Comparison of ENCODE assay signal across 1 cellular context in the genomic region with DNA sequence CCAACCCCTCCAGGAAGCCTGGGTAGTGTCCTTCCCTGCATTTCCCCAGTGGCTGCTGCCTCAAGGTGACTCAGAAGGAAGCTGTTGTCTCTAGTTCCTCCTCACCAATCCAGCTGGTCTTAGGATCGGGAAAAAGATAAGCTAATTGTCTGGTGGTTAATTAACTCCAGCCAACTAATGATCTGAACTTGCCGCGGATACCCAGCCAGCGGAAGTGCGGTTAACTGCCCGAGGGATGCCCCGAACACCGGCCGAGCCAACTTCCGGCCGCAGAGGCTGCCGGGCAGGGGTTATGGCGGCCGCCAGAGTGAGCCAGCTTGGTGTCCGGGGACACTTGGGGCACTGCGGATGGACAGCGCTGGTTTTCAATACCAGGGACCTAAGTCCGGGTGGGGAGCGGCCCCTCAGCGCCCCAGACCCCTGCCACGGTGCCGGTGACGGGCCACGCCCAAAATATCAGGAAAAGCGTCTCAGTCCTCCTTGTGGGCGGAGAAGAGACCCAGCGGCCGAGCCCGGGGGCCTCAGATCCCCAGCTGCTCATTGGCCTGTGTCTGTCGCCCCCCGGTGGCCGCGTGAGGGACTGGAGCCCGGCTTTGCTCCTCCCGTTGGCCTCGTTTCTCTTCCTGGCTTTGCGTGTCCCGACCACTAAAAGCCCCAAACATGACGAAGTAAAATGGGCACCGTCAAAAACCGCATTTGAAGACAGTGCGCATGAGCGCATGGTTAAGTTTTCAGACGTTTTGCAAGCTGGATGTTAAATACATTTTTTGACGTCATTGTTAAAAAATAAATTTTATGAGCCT.
A peak's percentile ranks its signal among the peaks of the same experiment; 100 is the strongest.
TF ChIP-seq lines count a peak whose summit lies in the region.

No MANE protein-coding gene starts in this region.

TF ChIP-seq in K562, 482 proteins besides CTCF, POLR2A, EP300 and RAD21 (continued from another document and continues in another):
- TF ChIP-seq, protein P1, sequence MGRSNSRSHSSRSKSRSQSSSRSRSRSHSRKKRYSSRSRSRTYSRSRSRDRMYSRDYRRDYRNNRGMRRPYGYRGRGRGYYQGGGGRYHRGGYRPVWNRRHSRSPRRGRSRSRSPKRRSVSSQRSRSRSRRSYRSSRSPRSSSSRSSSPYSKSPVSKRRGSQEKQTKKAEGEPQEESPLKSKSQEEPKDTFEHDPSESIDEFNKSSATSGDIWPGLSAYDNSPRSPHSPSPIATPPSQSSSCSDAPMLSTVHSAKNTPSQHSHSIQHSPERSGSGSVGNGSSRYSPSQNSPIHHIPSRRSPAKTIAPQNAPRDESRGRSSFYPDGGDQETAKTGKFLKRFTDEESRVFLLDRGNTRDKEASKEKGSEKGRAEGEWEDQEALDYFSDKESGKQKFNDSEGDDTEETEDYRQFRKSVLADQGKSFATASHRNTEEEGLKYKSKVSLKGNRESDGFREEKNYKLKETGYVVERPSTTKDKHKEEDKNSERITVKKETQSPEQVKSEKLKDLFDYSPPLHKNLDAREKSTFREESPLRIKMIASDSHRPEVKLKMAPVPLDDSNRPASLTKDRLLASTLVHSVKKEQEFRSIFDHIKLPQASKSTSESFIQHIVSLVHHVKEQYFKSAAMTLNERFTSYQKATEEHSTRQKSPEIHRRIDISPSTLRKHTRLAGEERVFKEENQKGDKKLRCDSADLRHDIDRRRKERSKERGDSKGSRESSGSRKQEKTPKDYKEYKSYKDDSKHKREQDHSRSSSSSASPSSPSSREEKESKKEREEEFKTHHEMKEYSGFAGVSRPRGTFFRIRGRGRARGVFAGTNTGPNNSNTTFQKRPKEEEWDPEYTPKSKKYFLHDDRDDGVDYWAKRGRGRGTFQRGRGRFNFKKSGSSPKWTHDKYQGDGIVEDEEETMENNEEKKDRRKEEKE (IDR thresholded peaks at IDR 0.05; ENCODE audit: borderline replicate concordance in 1 of 2, control insufficient read depth in 1 of 2, low read depth in 2 of 2, low read length in 1 of 2): no peak
- peak; percentile 8 for TF ChIP-seq ZFP36 (IDR thresholded peaks at IDR 0.05; ENCODE audit: low read depth, low read length, partially characterized antibody)
- TF ChIP-seq CTBP1 (IDR thresholded peaks at IDR 0.05; ENCODE audit: borderline replicate concordance): peak; percentile 89
- TF ChIP-seq RFX1 (IDR thresholded peaks at IDR 0.05): no peak
- no peak for TF ChIP-seq HDAC6 (IDR thresholded peaks at IDR 0.05; ENCODE audit: low read depth, low read length)
- TF ChIP-seq L3MBTL2 (IDR thresholded peaks at IDR 0.05): peak; percentile 84
- no peak for TF ChIP-seq PURB (CRISPR knock-in tag; IDR thresholded peaks at IDR 0.05; ENCODE audit: low read depth)
- peak; percentile 99 for TF ChIP-seq C11orf30 (IDR thresholded peaks at IDR 0.05; ENCODE audit: low read depth)
- TF ChIP-seq CHCHD3 (CRISPR knock-in tag; IDR thresholded peaks at IDR 0.05): no peak
- peak; percentile 79 for TF ChIP-seq ZKSCAN8 (CRISPR knock-in tag; IDR thresholded peaks at IDR 0.05)
- TF ChIP-seq POLR2AphosphoS2 (IDR thresholded peaks at IDR 0.05; ENCODE audit: low read length): no peak
- TF ChIP-seq, protein P2, sequence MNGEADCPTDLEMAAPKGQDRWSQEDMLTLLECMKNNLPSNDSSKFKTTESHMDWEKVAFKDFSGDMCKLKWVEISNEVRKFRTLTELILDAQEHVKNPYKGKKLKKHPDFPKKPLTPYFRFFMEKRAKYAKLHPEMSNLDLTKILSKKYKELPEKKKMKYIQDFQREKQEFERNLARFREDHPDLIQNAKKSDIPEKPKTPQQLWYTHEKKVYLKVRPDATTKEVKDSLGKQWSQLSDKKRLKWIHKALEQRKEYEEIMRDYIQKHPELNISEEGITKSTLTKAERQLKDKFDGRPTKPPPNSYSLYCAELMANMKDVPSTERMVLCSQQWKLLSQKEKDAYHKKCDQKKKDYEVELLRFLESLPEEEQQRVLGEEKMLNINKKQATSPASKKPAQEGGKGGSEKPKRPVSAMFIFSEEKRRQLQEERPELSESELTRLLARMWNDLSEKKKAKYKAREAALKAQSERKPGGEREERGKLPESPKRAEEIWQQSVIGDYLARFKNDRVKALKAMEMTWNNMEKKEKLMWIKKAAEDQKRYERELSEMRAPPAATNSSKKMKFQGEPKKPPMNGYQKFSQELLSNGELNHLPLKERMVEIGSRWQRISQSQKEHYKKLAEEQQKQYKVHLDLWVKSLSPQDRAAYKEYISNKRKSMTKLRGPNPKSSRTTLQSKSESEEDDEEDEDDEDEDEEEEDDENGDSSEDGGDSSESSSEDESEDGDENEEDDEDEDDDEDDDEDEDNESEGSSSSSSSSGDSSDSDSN (IDR thresholded peaks at IDR 0.05; ENCODE audit: borderline replicate concordance in 1 of 2, low read depth in 2 of 2, low read length in 2 of 2): peak in 1 of 2 experiments; percentile 65; a peak in 1 of 4 replicates
- TF ChIP-seq ZNF324 (CRISPR knock-in tag; IDR thresholded peaks at IDR 0.05): peak; percentile 66; the same call in 1 of the 2 replicates
- peak; percentile 95 for TF ChIP-seq ETV1 (tag; conservative IDR thresholded peaks at IDR 0.05; ENCODE audit: low read depth)
- TF ChIP-seq, protein P3, sequence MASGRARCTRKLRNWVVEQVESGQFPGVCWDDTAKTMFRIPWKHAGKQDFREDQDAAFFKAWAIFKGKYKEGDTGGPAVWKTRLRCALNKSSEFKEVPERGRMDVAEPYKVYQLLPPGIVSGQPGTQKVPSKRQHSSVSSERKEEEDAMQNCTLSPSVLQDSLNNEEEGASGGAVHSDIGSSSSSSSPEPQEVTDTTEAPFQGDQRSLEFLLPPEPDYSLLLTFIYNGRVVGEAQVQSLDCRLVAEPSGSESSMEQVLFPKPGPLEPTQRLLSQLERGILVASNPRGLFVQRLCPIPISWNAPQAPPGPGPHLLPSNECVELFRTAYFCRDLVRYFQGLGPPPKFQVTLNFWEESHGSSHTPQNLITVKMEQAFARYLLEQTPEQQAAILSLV (tag; IDR thresholded peaks at IDR 0.05): no peak
- no peak for TF ChIP-seq ZKSCAN3 (CRISPR knock-in tag; IDR thresholded peaks at IDR 0.05)
- no peak for TF ChIP-seq SMAD1 (IDR thresholded peaks at IDR 0.05; ENCODE audit: low read depth, low read length, partially characterized antibody)
- TF ChIP-seq MAFF (IDR thresholded peaks at IDR 0.05; ENCODE audit: low read length): no peak
- TF ChIP-seq NFE2 (IDR thresholded peaks at IDR 0.05; ENCODE audit: low read depth): peak; percentile 58
- TF ChIP-seq, protein P4, sequence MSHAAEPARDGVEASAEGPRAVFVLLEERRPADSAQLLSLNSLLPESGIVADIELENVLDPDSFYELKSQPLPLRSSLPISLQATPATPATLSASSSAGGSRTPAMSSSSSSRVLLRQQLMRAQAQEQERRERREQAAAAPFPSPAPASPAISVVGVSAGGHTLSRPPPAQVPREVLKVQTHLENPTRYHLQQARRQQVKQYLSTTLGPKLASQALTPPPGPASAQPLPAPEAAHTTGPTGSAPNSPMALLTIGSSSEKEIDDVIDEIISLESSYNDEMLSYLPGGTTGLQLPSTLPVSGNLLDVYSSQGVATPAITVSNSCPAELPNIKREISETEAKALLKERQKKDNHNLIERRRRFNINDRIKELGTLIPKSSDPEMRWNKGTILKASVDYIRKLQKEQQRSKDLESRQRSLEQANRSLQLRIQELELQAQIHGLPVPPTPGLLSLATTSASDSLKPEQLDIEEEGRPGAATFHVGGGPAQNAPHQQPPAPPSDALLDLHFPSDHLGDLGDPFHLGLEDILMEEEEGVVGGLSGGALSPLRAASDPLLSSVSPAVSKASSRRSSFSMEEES (CRISPR knock-in tag; IDR thresholded peaks at IDR 0.05): no peak
- TF ChIP-seq, protein P5, sequence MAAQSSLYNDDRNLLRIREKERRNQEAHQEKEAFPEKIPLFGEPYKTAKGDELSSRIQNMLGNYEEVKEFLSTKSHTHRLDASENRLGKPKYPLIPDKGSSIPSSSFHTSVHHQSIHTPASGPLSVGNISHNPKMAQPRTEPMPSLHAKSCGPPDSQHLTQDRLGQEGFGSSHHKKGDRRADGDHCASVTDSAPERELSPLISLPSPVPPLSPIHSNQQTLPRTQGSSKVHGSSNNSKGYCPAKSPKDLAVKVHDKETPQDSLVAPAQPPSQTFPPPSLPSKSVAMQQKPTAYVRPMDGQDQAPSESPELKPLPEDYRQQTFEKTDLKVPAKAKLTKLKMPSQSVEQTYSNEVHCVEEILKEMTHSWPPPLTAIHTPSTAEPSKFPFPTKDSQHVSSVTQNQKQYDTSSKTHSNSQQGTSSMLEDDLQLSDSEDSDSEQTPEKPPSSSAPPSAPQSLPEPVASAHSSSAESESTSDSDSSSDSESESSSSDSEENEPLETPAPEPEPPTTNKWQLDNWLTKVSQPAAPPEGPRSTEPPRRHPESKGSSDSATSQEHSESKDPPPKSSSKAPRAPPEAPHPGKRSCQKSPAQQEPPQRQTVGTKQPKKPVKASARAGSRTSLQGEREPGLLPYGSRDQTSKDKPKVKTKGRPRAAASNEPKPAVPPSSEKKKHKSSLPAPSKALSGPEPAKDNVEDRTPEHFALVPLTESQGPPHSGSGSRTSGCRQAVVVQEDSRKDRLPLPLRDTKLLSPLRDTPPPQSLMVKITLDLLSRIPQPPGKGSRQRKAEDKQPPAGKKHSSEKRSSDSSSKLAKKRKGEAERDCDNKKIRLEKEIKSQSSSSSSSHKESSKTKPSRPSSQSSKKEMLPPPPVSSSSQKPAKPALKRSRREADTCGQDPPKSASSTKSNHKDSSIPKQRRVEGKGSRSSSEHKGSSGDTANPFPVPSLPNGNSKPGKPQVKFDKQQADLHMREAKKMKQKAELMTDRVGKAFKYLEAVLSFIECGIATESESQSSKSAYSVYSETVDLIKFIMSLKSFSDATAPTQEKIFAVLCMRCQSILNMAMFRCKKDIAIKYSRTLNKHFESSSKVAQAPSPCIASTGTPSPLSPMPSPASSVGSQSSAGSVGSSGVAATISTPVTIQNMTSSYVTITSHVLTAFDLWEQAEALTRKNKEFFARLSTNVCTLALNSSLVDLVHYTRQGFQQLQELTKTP (IDR thresholded peaks at IDR 0.05; ENCODE audit: low read depth in 1 of 2, partially characterized antibody in 2 of 2): peak in 1 of 2 experiments; percentile 87
- peak; percentile 79 for TF ChIP-seq RB1 (IDR thresholded peaks at IDR 0.05; ENCODE audit: low read depth)
- peak; percentile 64 for TF ChIP-seq PML (IDR thresholded peaks at IDR 0.05; ENCODE audit: low read length)
- TF ChIP-seq SAFB2 (IDR thresholded peaks at IDR 0.05; ENCODE audit: borderline replicate concordance, low read depth, low read length, severe bottlenecking): no peak
- no peak for TF ChIP-seq FOS (IDR thresholded peaks at IDR 0.05; ENCODE audit: extremely low read depth, insufficient read length)
- peak; percentile 73 for TF ChIP-seq FOXJ2 (tag; IDR thresholded peaks at IDR 0.05)
- no peak for TF ChIP-seq GABPB2 (CRISPR knock-in tag; conservative IDR thresholded peaks at IDR 0.05)
- TF ChIP-seq HOXB6 (CRISPR knock-in tag; IDR thresholded peaks at IDR 0.05; ENCODE audit: borderline replicate concordance): no peak
- TF ChIP-seq ZC3H8 (IDR thresholded peaks at IDR 0.05): no peak
- no peak for TF ChIP-seq BHLHE40 (IDR thresholded peaks at IDR 0.05; ENCODE audit: low read length)
- no peak for TF ChIP-seq ZZZ3 (IDR thresholded peaks at IDR 0.05)
- TF ChIP-seq DMBX1 (CRISPR knock-in tag; IDR thresholded peaks at IDR 0.05; ENCODE audit: borderline replicate concordance): peak; percentile 95
- no peak for TF ChIP-seq MCM5 (IDR thresholded peaks at IDR 0.05; ENCODE audit: low read depth)
- no peak for TF ChIP-seq ZNF224 (CRISPR knock-in tag; IDR thresholded peaks at IDR 0.05)
- TF ChIP-seq ZBTB8A (IDR thresholded peaks at IDR 0.05; ENCODE audit: partially characterized antibody): no peak
- TF ChIP-seq IFI16 (CRISPR knock-in tag; IDR thresholded peaks at IDR 0.05): no peak
- TF ChIP-seq ZNF316 (IDR thresholded peaks at IDR 0.05): peak; percentile 31; the same call in 1 of the 2 replicates
- TF ChIP-seq NFYB (IDR thresholded peaks at IDR 0.05; ENCODE audit: extremely low read depth, insufficient read length): no peak
- TF ChIP-seq TBL1XR1 (IDR thresholded peaks at IDR 0.05; ENCODE audit: low read length in 2 of 2): peak in 1 of 2 experiments; percentile 8; a peak in 1 of 4 replicates
- no peak for TF ChIP-seq ZNF444 (CRISPR knock-in tag; IDR thresholded peaks at IDR 0.05)
- no peak for TF ChIP-seq HNRNPK (IDR thresholded peaks at IDR 0.05; ENCODE audit: low read depth, low read length, poor library complexity, severe bottlenecking)
- no peak for TF ChIP-seq ILF3 (IDR thresholded peaks at IDR 0.05; ENCODE audit: borderline replicate concordance)
- peak; percentile 90 for TF ChIP-seq EP400 (IDR thresholded peaks at IDR 0.05)
- peak; percentile 76; the same call in 1 of the 2 replicates for TF ChIP-seq ZFX (CRISPR knock-in tag; IDR thresholded peaks at IDR 0.05)
- peak; percentile 63; the same call in 1 of the 2 replicates for TF ChIP-seq DIDO1 (tag; IDR thresholded peaks at IDR 0.05; ENCODE audit: low read depth)
- peak; percentile 75 for TF ChIP-seq DDX20 (tag; IDR thresholded peaks at IDR 0.05; ENCODE audit: low read depth)
- TF ChIP-seq POLR2AphosphoS5 (IDR thresholded peaks at IDR 0.05; ENCODE audit: control insufficient read depth, insufficient read depth, low read depth, low read length): peak; percentile 37
- no peak for TF ChIP-seq POU5F1 (IDR thresholded peaks at IDR 0.05; ENCODE audit: borderline replicate concordance, low read depth, low read length, partially characterized antibody)
- TF ChIP-seq ZNF311 (CRISPR knock-in tag; IDR thresholded peaks at IDR 0.05): peak; percentile 52; the same call in 1 of the 2 replicates
- TF ChIP-seq PHF8 (IDR thresholded peaks at IDR 0.05; ENCODE audit: borderline replicate concordance, low read length): peak; percentile 94
- TF ChIP-seq, protein P6, sequence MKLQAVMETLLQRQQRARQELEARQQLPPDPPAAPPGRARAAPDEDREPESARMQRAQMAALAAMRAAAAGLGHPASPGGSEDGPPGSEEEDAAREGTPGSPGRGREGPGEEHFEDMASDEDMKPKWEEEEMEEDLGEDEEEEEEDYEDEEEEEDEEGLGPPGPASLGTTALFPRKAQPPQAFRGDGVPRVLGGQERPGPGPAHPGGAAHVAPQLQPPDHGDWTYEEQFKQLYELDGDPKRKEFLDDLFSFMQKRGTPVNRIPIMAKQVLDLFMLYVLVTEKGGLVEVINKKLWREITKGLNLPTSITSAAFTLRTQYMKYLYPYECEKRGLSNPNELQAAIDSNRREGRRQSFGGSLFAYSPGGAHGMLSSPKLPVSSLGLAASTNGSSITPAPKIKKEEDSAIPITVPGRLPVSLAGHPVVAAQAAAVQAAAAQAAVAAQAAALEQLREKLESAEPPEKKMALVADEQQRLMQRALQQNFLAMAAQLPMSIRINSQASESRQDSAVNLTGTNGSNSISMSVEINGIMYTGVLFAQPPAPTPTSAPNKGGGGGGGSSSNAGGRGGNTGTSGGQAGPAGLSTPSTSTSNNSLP (IDR thresholded peaks at IDR 0.05; ENCODE audit: borderline replicate concordance, low read depth, low read length): no peak
- no peak for TF ChIP-seq IRF2 (CRISPR knock-in tag; IDR thresholded peaks at IDR 0.05)
- TF ChIP-seq HDAC1 (IDR thresholded peaks at IDR 0.05): peak in 1 of 2 experiments; percentile 80; a peak in 1 of 4 replicates
- TF ChIP-seq TEAD2 (tag; IDR thresholded peaks at IDR 0.05): no peak; the same call in 1 of the 2 replicates
- TF ChIP-seq SLC30A9 (CRISPR knock-in tag; IDR thresholded peaks at IDR 0.05): no peak
- TF ChIP-seq ZNF778 (CRISPR knock-in tag; IDR thresholded peaks at IDR 0.05): no peak
- TF ChIP-seq FOXA1 (IDR thresholded peaks at IDR 0.05; ENCODE audit: borderline replicate concordance): no peak
- no peak for TF ChIP-seq ZNF551 (CRISPR knock-in tag; IDR thresholded peaks at IDR 0.05)
- TF ChIP-seq HMG20B (CRISPR knock-in tag; IDR thresholded peaks at IDR 0.05): no peak
- peak; percentile 74 to 95 (median 91) for TF ChIP-seq YY1 (IDR thresholded peaks at IDR 0.05; ENCODE audit: borderline replicate concordance in 1 of 3, control insufficient read depth in 1 of 3, extremely low read depth in 1 of 3, insufficient read depth in 3 of 3, insufficient read length in 1 of 3, insufficient replicate concordance in 2 of 3, low read depth in 1 of 3, low read length in 2 of 3)
